Comparison of ENCODE assay signal across 10 cellular contexts in genomic region chr2:181779288-181779871, GRCh38.
DNase-seq lines count a peak whose midpoint lies in the region; ATAC-seq and TF ChIP-seq lines count a peak whose summit lies in the region.
"Had no signal": no experiment of that assay in that cellular context is flagged by ENCODE, and none has a peak within 500 bp of the region (broad histone marks: within the 10 kb centered on the region; RNA-seq: fewer than 3 reads in every experiment).

No MANE protein-coding gene starts in this region.

- no peaks in the 10 kb centered on the region for H3K36me3 Mint-ChIP-seq in nephron progenitor cell (ENCODE audit: low read depth)
- H3K36me3 Mint-ChIP-seq in activated CD8-positive, alpha-beta T cell treated with anti-CD3 and anti-CD28 coated beads, Interleukin-2, amount 10 ng/mL, durations not matched to agents 7 days and 5 days (ENCODE audit: low read depth) = no peaks in the 10 kb centered on the region
- H3K36me3 Mint-ChIP-seq in activated naive CD8-positive, alpha-beta T cell treated with anti-CD3 and anti-CD28 coated beads, Interleukin-2, amount 50 U/mL, for 24 hours (ENCODE audit: low read depth) = peaks cover 1% of the 10 kb centered on the region

- peaks cover 2% of the 10 kb centered on the region for H3K27me3 Mint-ChIP-seq in nephron progenitor cell (ENCODE audit: low read depth, poor library complexity)
- no peaks in the 10 kb centered on the region for H3K27me3 Mint-ChIP-seq in activated CD8-positive, alpha-beta T cell treated with anti-CD3 and anti-CD28 coated beads, Interleukin-2, amount 10 ng/mL, durations not matched to agents 7 days and 5 days (ENCODE audit: low read depth)
- H3K27me3 Mint-ChIP-seq in activated naive CD8-positive, alpha-beta T cell treated with anti-CD3 and anti-CD28 coated beads, Interleukin-2, amount 50 U/mL, for 24 hours = no peaks in the 10 kb centered on the region

- CTCF ChIA-PET in activated CD8-positive, alpha-beta T cell treated with anti-CD3 and anti-CD28 coated beads, Interleukin-2, amount 10 ng/mL, durations not matched to agents 7 days and 5 days (lab: Charles Lee) = interaction anchor here (0.6 to 1.5 kb wide), 3 partner anchors 9 to 125 kb away, joined by 3 to 5 read pairs (median 3); no protein-coding TSS in a partner anchor

- H3K4me3 Mint-ChIP-seq in nephron progenitor cell = no peak overlapping the region
- no peak overlapping the region for H3K4me3 Mint-ChIP-seq in activated CD8-positive, alpha-beta T cell treated with anti-CD3 and anti-CD28 coated beads, Interleukin-2, amount 10 ng/mL, durations not matched to agents 7 days and 5 days
- H3K4me3 Mint-ChIP-seq in activated naive CD8-positive, alpha-beta T cell treated with anti-CD3 and anti-CD28 coated beads, Interleukin-2, amount 50 U/mL, for 24 hours = no peak overlapping the region

- POLR2A ChIA-PET in activated CD8-positive, alpha-beta T cell treated with anti-CD3 and anti-CD28 coated beads, Interleukin-2, amount 10 ng/mL, durations not matched to agents 7 days and 5 days (lab: Charles Lee) = no interaction called here

- peaks cover 54% of the 10 kb centered on the region for H3K4me1 Mint-ChIP-seq in nephron progenitor cell
- no peaks in the 10 kb centered on the region for H3K4me1 Mint-ChIP-seq in activated CD8-positive, alpha-beta T cell treated with anti-CD3 and anti-CD28 coated beads, Interleukin-2, amount 10 ng/mL, durations not matched to agents 7 days and 5 days (ENCODE audit: low read depth)
- peaks cover 3% of the 10 kb centered on the region for H3K4me1 Mint-ChIP-seq in activated naive CD8-positive, alpha-beta T cell treated with anti-CD3 and anti-CD28 coated beads, Interleukin-2, amount 50 U/mL, for 24 hours

- H3K27ac Mint-ChIP-seq in nephron progenitor cell = peak overlapping the region; percentile 95
- no peak overlapping the region for H3K27ac Mint-ChIP-seq in activated CD8-positive, alpha-beta T cell treated with anti-CD3 and anti-CD28 coated beads, Interleukin-2, amount 10 ng/mL, durations not matched to agents 7 days and 5 days
- H3K27ac Mint-ChIP-seq in activated naive CD8-positive, alpha-beta T cell treated with anti-CD3 and anti-CD28 coated beads, Interleukin-2, amount 50 U/mL, for 24 hours = no peak overlapping the region

- no peaks in the 10 kb centered on the region for H3K9me3 Mint-ChIP-seq in nephron progenitor cell
- no peaks in the 10 kb centered on the region for H3K9me3 Mint-ChIP-seq in activated CD8-positive, alpha-beta T cell treated with anti-CD3 and anti-CD28 coated beads, Interleukin-2, amount 10 ng/mL, durations not matched to agents 7 days and 5 days (ENCODE audit: insufficient read depth)
- H3K9me3 Mint-ChIP-seq in activated naive CD8-positive, alpha-beta T cell treated with anti-CD3 and anti-CD28 coated beads, Interleukin-2, amount 50 U/mL, for 24 hours = peaks cover 3% of the 10 kb centered on the region

- ATAC-seq in GM18511 (IDR thresholded peaks at IDR 0.05; ENCODE audit: unreplicated experiment) = peak; percentile 36
- ATAC-seq in HG02678 (IDR thresholded peaks at IDR 0.05; ENCODE audit: unreplicated experiment) = peak; percentile 35
- ATAC-seq in SK-N-SH treated with all-trans-retinoic acid at 6 μM for 48 hours = peak; percentile 79
- no peak for ATAC-seq in activated CD8-positive, alpha-beta T cell treated with anti-CD3 and anti-CD28 coated beads, Interleukin-2, amount 10 ng/mL, durations not matched to agents 7 days and 5 days
- ATAC-seq in activated naive CD8-positive, alpha-beta T cell treated with anti-CD3 and anti-CD28 coated beads, Interleukin-2, amount 50 U/mL, for 24 hours = no peak

- no peak for TF ChIP-seq CTCF in nephron progenitor cell (IDR thresholded peaks at IDR 0.05)

- DNase-seq in nephron progenitor cell (no peak), GM19240 (ENCODE audit: insufficient read length, low spot score) (no peak)
- no peak for DNase-seq in activated CD8-positive, alpha-beta T cell treated with anti-CD3 and anti-CD28 coated beads, Interleukin-2, amount 10 ng/mL, durations not matched to agents 7 days and 5 days
- no peak for DNase-seq in activated CD4-positive, alpha-beta T cell treated with anti-CD3 and anti-CD28 coated beads for 48 hours
- no peak for DNase-seq in activated naive CD8-positive, alpha-beta T cell treated with anti-CD3 and anti-CD28 coated beads, Interleukin-2, amount 50 U/mL, for 24 hours
- DNase-seq: activated CD8-positive, alpha-beta memory T cell treated with anti-CD3 and anti-CD28 coated beads, Interleukin-2, amount 50 U/mL, for 48 hours; NCI-H1694 treated with DMSO at 0.1 percent for 48 hours had no signal

TF ChIP-seq in SK-N-SH treated with all-trans-retinoic acid at 6 μM for 48 hours, 23 proteins besides CTCF, POLR2A, EP300 and RAD21 (continues in another document):
- TF ChIP-seq ESRRG (CRISPR knock-in tag; IDR thresholded peaks at IDR 0.05) = no peak
- TF ChIP-seq TCF4 (CRISPR knock-in tag; IDR thresholded peaks at IDR 0.05; ENCODE audit: borderline replicate concordance) = no peak
- TF ChIP-seq ZNF565 (CRISPR knock-in tag; conservative IDR thresholded peaks at IDR 0.05; ENCODE audit: low read depth) = no peak
- TF ChIP-seq ZNF70 (CRISPR knock-in tag; IDR thresholded peaks at IDR 0.05) = no peak
- peak; percentile 77 for TF ChIP-seq ISL1 (CRISPR knock-in tag; IDR thresholded peaks at IDR 0.05)
- TF ChIP-seq POU6F1 (CRISPR knock-in tag; IDR thresholded peaks at IDR 0.05; ENCODE audit: borderline replicate concordance, low read depth) = peak; percentile 88; the same call in 1 of the 2 replicates
- peak; percentile 99 for TF ChIP-seq TOX (CRISPR knock-in tag; IDR thresholded peaks at IDR 0.05; ENCODE audit: borderline replicate concordance)
- peak; percentile 97 for TF ChIP-seq RARB (CRISPR knock-in tag; IDR thresholded peaks at IDR 0.05)
- TF ChIP-seq CSDC2 (CRISPR knock-in tag; IDR thresholded peaks at IDR 0.05) = no peak
- no peak for TF ChIP-seq ZNF8 (CRISPR knock-in tag; IDR thresholded peaks at IDR 0.05)
- no peak for TF ChIP-seq ZFP3 (CRISPR knock-in tag; IDR thresholded peaks at IDR 0.05)
- TF ChIP-seq GLIS3 (CRISPR knock-in tag; IDR thresholded peaks at IDR 0.05) = no peak
- TF ChIP-seq ZC3H10 (CRISPR knock-in tag; IDR thresholded peaks at IDR 0.05) = peak; percentile 96
- TF ChIP-seq CSRNP3 (CRISPR knock-in tag; IDR thresholded peaks at IDR 0.05) = no peak; the same call in 1 of the 2 replicates
- no peak for TF ChIP-seq TSHZ2 (CRISPR knock-in tag; IDR thresholded peaks at IDR 0.05)

Comparison
In these comparisons a context has a peak if more than half of its experiments do, and no peak if none do; other contexts are left out.
1. ATAC-seq: peak in GM18511 (single experiment), HG02678 (single experiment) and SK-N-SH treated with all-trans-retinoic acid at 6 μM for 48 hours (single experiment); none in activated CD8-positive, alpha-beta T cell treated with anti-CD3 and anti-CD28 coated beads, Interleukin-2, amount 10 ng/mL, durations not matched to agents 7 days and 5 days (single experiment) and activated naive CD8-positive, alpha-beta T cell treated with anti-CD3 and anti-CD28 coated beads, Interleukin-2, amount 50 U/mL, for 24 hours (single experiment).